8 cellular contexts compared by ENCODE assay signal in genomic region chr16:3578610-3579551, GRCh38. TPM values are rescaled to one million over a fixed set of nuclear protein-coding genes. Genes with fewer than 3 reads are reported as not detected.
DNase-seq lines count a peak whose midpoint lies in the region; ATAC-seq and TF ChIP-seq lines count a peak whose summit lies in the region.

No MANE protein-coding gene starts in this region.

- H3K4me1 ChIP-seq in suprapubic skin = peaks cover 12% of the 10 kb centered on the region

- no peak for TF ChIP-seq EP300 in suprapubic skin (IDR thresholded peaks at IDR 0.05)

- no peak overlapping the region for H3K27ac ChIP-seq in suprapubic skin

- H3K36me3 ChIP-seq in suprapubic skin = peaks cover 18% of the 10 kb centered on the region

- peaks cover 5% of the 10 kb centered on the region for H3K27me3 ChIP-seq in suprapubic skin

- no peak for TF ChIP-seq CTCF in suprapubic skin (IDR thresholded peaks at IDR 0.05)

- H3K4me3 ChIP-seq in suprapubic skin = no peak overlapping the region

- H3K9me3 ChIP-seq in suprapubic skin = no peaks in the 10 kb centered on the region

- WGBS in suprapubic skin = 36% methylated on average over 6 of the region's 20 CpGs

- DNase-seq in GM19238 (ENCODE audit: insufficient read length, low spot score) (peak; percentile 80), suprapubic skin (ENCODE audit: low spot score in 2 of 2) (no peak), NCI-H510A (lab: John Stamatoyannopoulos, UW) (no peak)
- peak; percentile 16 for DNase-seq in activated CD4-positive, CD25-positive, alpha-beta regulatory T cell treated with anti-CD3 and anti-CD28 coated beads, Interleukin-2, amount 50 U/mL, for 16 hours (ENCODE audit: low read depth, low spot score)
- DNase-seq in stimulated activated naive CD4-positive, alpha-beta T cell treated with Interleukin-2 at 50 U/mL for 16 hours (lab: John Stamatoyannopoulos, UW) = peak; percentile 47

- ATAC-seq in HG03175 (IDR thresholded peaks at IDR 0.05; ENCODE audit: unreplicated experiment) = peak; percentile 70
- ATAC-seq in esophagus mucosa = peak; percentile 31
- ATAC-seq in GM18870 (IDR thresholded peaks at IDR 0.05; ENCODE audit: unreplicated experiment) = no peak

- no peak for TF ChIP-seq POLR2A in suprapubic skin (IDR thresholded peaks at IDR 0.05)

RNA-seq across cellular contexts. Expression of gene NLRC3, which starts 1.7 kb away (rescaled TPM):
- 0.48 TPM for total RNA-seq in esophagus mucosa
- 1 to 10 TPM in 1 of 4 donors, under 1 TPM in 3; 0.16 to 1.2 (median 0.39) TPM for total RNA-seq in suprapubic skin

RNA-seq across cellular contexts. Expression of gene SLX4, which starts 32.5 kb away (rescaled TPM):
- total RNA-seq in esophagus mucosa (4.0 TPM), suprapubic skin (1 to 10 TPM; 2.9 to 6.0 (median 4.5) TPM)

Comparison
In these comparisons a context has a peak if more than half of its experiments do, and no peak if none do; other contexts are left out.
1. DNase-seq: peak in GM19238 (single experiment), activated CD4-positive, CD25-positive, alpha-beta regulatory T cell treated with anti-CD3 and anti-CD28 coated beads, Interleukin-2, amount 50 U/mL, for 16 hours (single experiment) and stimulated activated naive CD4-positive, alpha-beta T cell treated with Interleukin-2 at 50 U/mL for 16 hours (single experiment); none in suprapubic skin (0 of 2) and NCI-H510A (single experiment).